ENCODE assay signal across 30 cellular contexts in the genomic region with DNA sequence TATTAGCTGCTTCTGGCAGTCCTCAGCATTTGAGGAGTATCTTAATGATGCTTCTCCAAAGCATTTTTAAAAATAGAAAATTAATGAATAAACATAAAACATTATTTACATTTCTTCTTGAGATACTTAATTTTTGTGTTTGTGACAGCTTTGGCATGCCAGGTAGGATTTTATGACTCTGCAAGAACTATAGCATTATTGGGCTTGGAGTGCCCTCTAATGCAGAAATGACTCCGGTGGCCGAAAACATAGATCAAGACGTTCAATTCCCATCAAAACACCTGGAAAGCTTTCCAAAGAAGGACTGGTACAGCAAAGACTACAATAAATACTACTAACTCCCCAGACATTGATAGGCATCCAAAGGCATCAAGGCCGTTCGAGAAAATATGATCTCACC.
DNase-seq lines count a peak whose midpoint lies in the region; ATAC-seq, FAIRE-seq and TF ChIP-seq lines count a peak whose summit lies in the region.
"Had no signal": no experiment of that assay in that cellular context is flagged by ENCODE, and none has a peak within 500 bp of the region (broad histone marks: within the 10 kb centered on the region; RNA-seq: fewer than 3 reads in every experiment).

No MANE protein-coding gene starts in this region.

- no peaks in the 10 kb centered on the region for H3K4me1 Mint-ChIP-seq in activated CD4-positive, alpha-beta memory T cell treated with anti-CD3 and anti-CD28 coated beads, Interleukin-2, amount 10 ng/mL, durations not matched to agents 7 days and 5 days
- H3K4me1 Mint-ChIP-seq: activated naive CD8-positive, alpha-beta T cell treated with anti-CD3 and anti-CD28 coated beads, Interleukin-2, amount 10 ng/mL, durations not matched to agents 7 days and 5 days; CD4-positive, CD25-positive, alpha-beta regulatory T cell; central memory CD8-positive, alpha-beta T cell; natural killer cell had no signal

- no peaks in the 10 kb centered on the region for H3K36me3 ChIP-seq in iPS DF 6.9 (ENCODE audit: control insufficient read depth, insufficient read depth, low read length)
- H3K36me3 ChIP-seq: lower lobe of right lung, right atrium auricular region, upper lobe of left lung had no signal

- in situ Hi-C loops in SK-MEL-5 (cut with HindIII; ENCODE audit: low pct_unique_long_range_greater_than_20kb, low sequenced_read_pairs): no loop called here

- H3K9me3 ChIP-seq in A549: no peaks in the 10 kb centered on the region
- H3K9me3 ChIP-seq in iPS DF 6.9 (ENCODE audit: control insufficient read depth, insufficient read depth, low read length): no peaks in the 10 kb centered on the region
- H3K9me3 ChIP-seq: lower lobe of right lung, upper lobe of left lung had no signal

- peak; percentile 34 to 40; a peak in 4 of 5 replicates for TF ChIP-seq RAD21 in A549 (conservative IDR thresholded peaks at IDR 0.05 in 1 of 2, IDR thresholded peaks at IDR 0.05 in 1 of 2)

- H3K27ac ChIP-seq in A549: no peak overlapping the region
- H3K27ac ChIP-seq in iPS DF 6.9 (ENCODE audit: low read length): no peak overlapping the region
- H3K27ac ChIP-seq: dorsolateral prefrontal cortex, lower lobe of right lung, parathyroid adenoma, right atrium auricular region, upper lobe of left lung had no signal

- H3K4me3 ChIP-seq in A549 (no peak overlapping the region), iPS DF 6.9 (ENCODE audit: low read length) (no peak overlapping the region)
- H3K4me3 ChIP-seq: dorsolateral prefrontal cortex, lower lobe of right lung, right atrium auricular region, upper lobe of left lung had no signal

- 43% methylated on average over 5 of the region's 5 CpGs for WGBS in A549 (ENCODE audit: missing lambda C conversion rate)
- no CpG with 5 or more reads among the region's 5 CpGs for WGBS in iPS DF 6.9 (ENCODE audit: insufficient coverage, insufficient read length)

- H3K4me3 Mint-ChIP-seq in activated CD4-positive, alpha-beta memory T cell treated with anti-CD3 and anti-CD28 coated beads, Interleukin-2, amount 10 ng/mL, durations not matched to agents 7 days and 5 days: no peak overlapping the region
- H3K4me3 Mint-ChIP-seq: activated naive CD8-positive, alpha-beta T cell treated with anti-CD3 and anti-CD28 coated beads, Interleukin-2, amount 10 ng/mL, durations not matched to agents 7 days and 5 days; CD4-positive, CD25-positive, alpha-beta regulatory T cell; central memory CD8-positive, alpha-beta T cell; natural killer cell had no signal

- no peak overlapping the region for H3K27ac Mint-ChIP-seq in activated CD4-positive, alpha-beta memory T cell treated with anti-CD3 and anti-CD28 coated beads, Interleukin-2, amount 10 ng/mL, durations not matched to agents 7 days and 5 days
- H3K27ac Mint-ChIP-seq: activated naive CD8-positive, alpha-beta T cell treated with anti-CD3 and anti-CD28 coated beads, Interleukin-2, amount 10 ng/mL, durations not matched to agents 7 days and 5 days; natural killer cell had no signal

- ATAC-seq in A549 (no peak), GM21390 (IDR thresholded peaks at IDR 0.05; ENCODE audit: unreplicated experiment) (no peak)
- ATAC-seq: lower lobe of right lung, natural killer cell had no signal

- no peaks in the 10 kb centered on the region for H3K9me3 Mint-ChIP-seq in activated CD4-positive, alpha-beta memory T cell treated with anti-CD3 and anti-CD28 coated beads, Interleukin-2, amount 10 ng/mL, durations not matched to agents 7 days and 5 days
- H3K9me3 Mint-ChIP-seq: activated naive CD8-positive, alpha-beta T cell treated with anti-CD3 and anti-CD28 coated beads, Interleukin-2, amount 10 ng/mL, durations not matched to agents 7 days and 5 days had no signal

- no peak overlapping the region for H3K4me2 ChIP-seq in A549

- POLR2A ChIA-PET in A549 (lab: Yijun Ruan, JAX): no interaction called here
- POLR2A ChIA-PET in activated CD4-positive, alpha-beta memory T cell treated with anti-CD3 and anti-CD28 coated beads, Interleukin-2, amount 10 ng/mL, durations not matched to agents 7 days and 5 days (lab: Charles Lee): no interaction called here

- H3K27me3 ChIP-seq in iPS DF 6.9 (ENCODE audit: control insufficient read depth, insufficient read depth, low read length): no peaks in the 10 kb centered on the region
- H3K27me3 ChIP-seq: dorsolateral prefrontal cortex, right atrium auricular region, upper lobe of left lung had no signal

- no peaks in the 10 kb centered on the region for H3K27me3 Mint-ChIP-seq in activated CD4-positive, alpha-beta memory T cell treated with anti-CD3 and anti-CD28 coated beads, Interleukin-2, amount 10 ng/mL, durations not matched to agents 7 days and 5 days
- H3K27me3 Mint-ChIP-seq: CD4-positive, CD25-positive, alpha-beta regulatory T cell; central memory CD8-positive, alpha-beta T cell had no signal

- no peak for TF ChIP-seq POLR2A in A549 (IDR thresholded peaks at IDR 0.05; ENCODE audit: low read length)

- no peak for FAIRE-seq in A549 (lab: Jason Lieb, UNC)
- FAIRE-seq: endothelial cell of umbilical vein, GM12892 had no signal

- no peaks in the 10 kb centered on the region for H3K36me3 Mint-ChIP-seq in activated CD4-positive, alpha-beta memory T cell treated with anti-CD3 and anti-CD28 coated beads, Interleukin-2, amount 10 ng/mL, durations not matched to agents 7 days and 5 days (ENCODE audit: low read depth)
- H3K36me3 Mint-ChIP-seq: activated naive CD8-positive, alpha-beta T cell treated with anti-CD3 and anti-CD28 coated beads, Interleukin-2, amount 10 ng/mL, durations not matched to agents 7 days and 5 days; CD4-positive, CD25-positive, alpha-beta regulatory T cell had no signal

- DNase-seq in A549 (ENCODE audit: low read depth in 1 of 2, low spot score in 1 of 2): no peak
- DNase-seq in COR-L47 (lab: John Stamatoyannopoulos, UW): peak; percentile 15
- peak; percentile 9 for DNase-seq in SK-MEL-5 (ENCODE audit: low read depth, low spot score)
- peak; percentile 2 for DNase-seq in iPS DF 6.9 (ENCODE audit: low read depth, low spot score)
- no peak for DNase-seq in H4 (ENCODE audit: low spot score)
- DNase-seq in activated CD4-positive, alpha-beta memory T cell treated with anti-CD3 and anti-CD28 coated beads, Interleukin-2, amount 10 ng/mL, durations not matched to agents 7 days and 5 days: no peak
- DNase-seq: activated CD4-positive, alpha-beta T cell treated with anti-CD3 and anti-CD28 coated beads for 4 hours; activated CD8-positive, alpha-beta memory T cell treated with anti-CD3 and anti-CD28 coated beads for 24 hours; activated gamma-delta T cell; activated naive CD8-positive, alpha-beta T cell treated with anti-CD3 and anti-CD28 coated beads, Interleukin-2, amount 10 ng/mL, durations not matched to agents 7 days and 5 days; CD4-positive, CD25-positive, alpha-beta regulatory T cell; dorsolateral prefrontal cortex; glutamatergic neuron; H7; IMR-90; lower lobe of right lung; natural killer cell; NCI-H1092; NCI-H2029; NCI-H226; NCI-H69; stimulated activated CD4-positive, alpha-beta T cell treated with anti-CD3 and anti-CD28 coated beads, Interleukin-2, amount 100 ng/mL, for 48 hours; T-helper 2 cell; upper lobe of left lung had no signal

- CTCF ChIA-PET in A549 (lab: Yijun Ruan, JAX): no interaction called here
- CTCF ChIA-PET in activated CD4-positive, alpha-beta memory T cell treated with anti-CD3 and anti-CD28 coated beads, Interleukin-2, amount 10 ng/mL, durations not matched to agents 7 days and 5 days (lab: Charles Lee): no interaction called here

- H3K4me1 ChIP-seq in A549: no peaks in the 10 kb centered on the region
- H3K4me1 ChIP-seq in iPS DF 6.9 (ENCODE audit: control insufficient read depth, insufficient read depth, low read length): no peaks in the 10 kb centered on the region
- H3K4me1 ChIP-seq: lower lobe of right lung, parathyroid adenoma, right atrium auricular region, upper lobe of left lung had no signal

- no peak for TF ChIP-seq EP300 in A549 (IDR thresholded peaks at IDR 0.05)

- TF ChIP-seq CTCF in A549 (IDR thresholded peaks at IDR 0.05): 0 out of 3 replicates have a peak, but pooled peaks have one; percentile 6

TF ChIP-seq in A549, 52 proteins besides CTCF, POLR2A, EP300 and RAD21 (continues in another document):
- no peak for TF ChIP-seq RARB (CRISPR knock-in tag; IDR thresholded peaks at IDR 0.05)
- TF ChIP-seq TFCP2L1 (CRISPR knock-in tag; IDR thresholded peaks at IDR 0.05): no peak
- TF ChIP-seq, protein P1, sequence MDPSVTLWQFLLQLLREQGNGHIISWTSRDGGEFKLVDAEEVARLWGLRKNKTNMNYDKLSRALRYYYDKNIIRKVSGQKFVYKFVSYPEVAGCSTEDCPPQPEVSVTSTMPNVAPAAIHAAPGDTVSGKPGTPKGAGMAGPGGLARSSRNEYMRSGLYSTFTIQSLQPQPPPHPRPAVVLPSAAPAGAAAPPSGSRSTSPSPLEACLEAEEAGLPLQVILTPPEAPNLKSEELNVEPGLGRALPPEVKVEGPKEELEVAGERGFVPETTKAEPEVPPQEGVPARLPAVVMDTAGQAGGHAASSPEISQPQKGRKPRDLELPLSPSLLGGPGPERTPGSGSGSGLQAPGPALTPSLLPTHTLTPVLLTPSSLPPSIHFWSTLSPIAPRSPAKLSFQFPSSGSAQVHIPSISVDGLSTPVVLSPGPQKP (IDR thresholded peaks at IDR 0.05; ENCODE audit: low read depth, low read length): no peak
- TF ChIP-seq CBX8 (IDR thresholded peaks at IDR 0.05): no peak
- no peak for TF ChIP-seq ZNF302 (CRISPR knock-in tag; IDR thresholded peaks at IDR 0.05)
- no peak for TF ChIP-seq NR3C1 (IDR thresholded peaks at IDR 0.05)
- TF ChIP-seq, protein P2, sequence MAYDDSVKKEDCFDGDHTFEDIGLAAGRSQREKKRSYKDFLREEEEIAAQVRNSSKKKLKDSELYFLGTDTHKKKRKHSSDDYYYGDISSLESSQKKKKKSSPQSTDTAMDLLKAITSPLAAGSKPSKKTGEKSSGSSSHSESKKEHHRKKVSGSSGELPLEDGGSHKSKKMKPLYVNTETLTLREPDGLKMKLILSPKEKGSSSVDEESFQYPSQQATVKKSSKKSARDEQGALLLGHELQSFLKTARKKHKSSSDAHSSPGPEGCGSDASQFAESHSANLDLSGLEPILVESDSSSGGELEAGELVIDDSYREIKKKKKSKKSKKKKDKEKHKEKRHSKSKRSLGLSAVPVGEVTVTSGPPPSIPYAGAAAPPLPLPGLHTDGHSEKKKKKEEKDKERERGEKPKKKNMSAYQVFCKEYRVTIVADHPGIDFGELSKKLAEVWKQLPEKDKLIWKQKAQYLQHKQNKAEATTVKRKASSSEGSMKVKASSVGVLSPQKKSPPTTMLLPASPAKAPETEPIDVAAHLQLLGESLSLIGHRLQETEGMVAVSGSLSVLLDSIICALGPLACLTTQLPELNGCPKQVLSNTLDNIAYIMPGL (CRISPR knock-in tag; IDR thresholded peaks at IDR 0.05; ENCODE audit: borderline replicate concordance): no peak
- TF ChIP-seq HDAC2 (IDR thresholded peaks at IDR 0.05): no peak
- TF ChIP-seq NPAS2 (CRISPR knock-in tag; IDR thresholded peaks at IDR 0.05; ENCODE audit: borderline replicate concordance): no peak
- no peak for TF ChIP-seq TP53 (CRISPR knock-in tag; IDR thresholded peaks at IDR 0.05)

Comparison
In these comparisons a context has a peak if more than half of its experiments do, and no peak if none do; other contexts are left out.
1. DNase-seq: peak in COR-L47 (single experiment), SK-MEL-5 (single experiment) and iPS DF 6.9 (single experiment); none in A549 (0 of 2), H4 (single experiment) and activated CD4-positive, alpha-beta memory T cell treated with anti-CD3 and anti-CD28 coated beads, Interleukin-2, amount 10 ng/mL, durations not matched to agents 7 days and 5 days (single experiment).